1 cellular context compared by ENCODE assay signal in the genomic region with DNA sequence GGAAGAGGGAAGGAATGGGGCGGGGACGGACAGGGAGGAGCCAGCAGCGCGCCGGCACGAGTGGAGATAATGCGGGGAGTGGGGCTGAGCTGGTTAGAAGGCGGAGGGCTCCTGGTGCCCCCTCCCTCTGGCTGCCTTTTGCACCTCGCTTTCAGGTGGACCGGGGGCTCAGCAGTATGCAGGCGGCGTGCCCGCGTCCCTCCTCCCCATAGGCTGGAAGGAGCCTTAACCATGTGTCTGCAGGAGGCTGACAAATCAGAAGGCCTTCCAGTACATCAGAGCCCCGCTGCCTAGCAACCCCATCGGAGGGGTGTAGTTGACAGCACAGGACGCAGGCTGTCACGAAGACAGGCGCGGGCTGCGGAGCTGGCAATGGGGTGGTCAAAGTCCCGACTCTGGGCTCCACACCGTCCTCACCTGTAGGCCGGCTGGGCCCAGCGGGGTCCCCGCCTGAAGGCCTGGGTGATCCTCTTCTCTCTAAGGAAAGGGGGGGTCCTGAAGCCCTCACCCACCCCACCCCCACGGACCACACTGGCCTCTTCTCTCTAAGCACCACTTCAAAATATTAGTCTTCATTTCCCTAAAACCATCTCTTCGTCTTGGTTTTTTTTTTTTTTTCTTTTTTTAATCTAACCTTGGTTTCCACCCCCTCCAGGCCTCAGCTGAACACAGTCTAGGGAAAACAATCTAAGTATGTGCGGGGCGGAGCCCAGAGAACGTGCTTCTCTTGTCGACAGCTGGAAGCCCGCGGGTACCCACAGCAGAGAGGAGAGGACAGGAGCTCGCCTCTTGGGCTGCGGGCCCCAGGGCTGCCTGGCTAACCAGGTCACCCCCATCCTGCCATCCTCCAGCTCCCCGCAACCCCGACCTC.
TF ChIP-seq lines count a peak whose summit lies in the region.

No MANE protein-coding gene starts in this region.

TF ChIP-seq in K562, 482 proteins besides CTCF, POLR2A, EP300 and RAD21 (continued from another document and continues in another):
- peak; percentile 23 to 31; a peak in 2 of 4 replicates for TF ChIP-seq NRF1 (conservative IDR thresholded peaks at IDR 0.05 in 1 of 2, IDR thresholded peaks at IDR 0.05 in 1 of 2)
- TF ChIP-seq, protein P1, sequence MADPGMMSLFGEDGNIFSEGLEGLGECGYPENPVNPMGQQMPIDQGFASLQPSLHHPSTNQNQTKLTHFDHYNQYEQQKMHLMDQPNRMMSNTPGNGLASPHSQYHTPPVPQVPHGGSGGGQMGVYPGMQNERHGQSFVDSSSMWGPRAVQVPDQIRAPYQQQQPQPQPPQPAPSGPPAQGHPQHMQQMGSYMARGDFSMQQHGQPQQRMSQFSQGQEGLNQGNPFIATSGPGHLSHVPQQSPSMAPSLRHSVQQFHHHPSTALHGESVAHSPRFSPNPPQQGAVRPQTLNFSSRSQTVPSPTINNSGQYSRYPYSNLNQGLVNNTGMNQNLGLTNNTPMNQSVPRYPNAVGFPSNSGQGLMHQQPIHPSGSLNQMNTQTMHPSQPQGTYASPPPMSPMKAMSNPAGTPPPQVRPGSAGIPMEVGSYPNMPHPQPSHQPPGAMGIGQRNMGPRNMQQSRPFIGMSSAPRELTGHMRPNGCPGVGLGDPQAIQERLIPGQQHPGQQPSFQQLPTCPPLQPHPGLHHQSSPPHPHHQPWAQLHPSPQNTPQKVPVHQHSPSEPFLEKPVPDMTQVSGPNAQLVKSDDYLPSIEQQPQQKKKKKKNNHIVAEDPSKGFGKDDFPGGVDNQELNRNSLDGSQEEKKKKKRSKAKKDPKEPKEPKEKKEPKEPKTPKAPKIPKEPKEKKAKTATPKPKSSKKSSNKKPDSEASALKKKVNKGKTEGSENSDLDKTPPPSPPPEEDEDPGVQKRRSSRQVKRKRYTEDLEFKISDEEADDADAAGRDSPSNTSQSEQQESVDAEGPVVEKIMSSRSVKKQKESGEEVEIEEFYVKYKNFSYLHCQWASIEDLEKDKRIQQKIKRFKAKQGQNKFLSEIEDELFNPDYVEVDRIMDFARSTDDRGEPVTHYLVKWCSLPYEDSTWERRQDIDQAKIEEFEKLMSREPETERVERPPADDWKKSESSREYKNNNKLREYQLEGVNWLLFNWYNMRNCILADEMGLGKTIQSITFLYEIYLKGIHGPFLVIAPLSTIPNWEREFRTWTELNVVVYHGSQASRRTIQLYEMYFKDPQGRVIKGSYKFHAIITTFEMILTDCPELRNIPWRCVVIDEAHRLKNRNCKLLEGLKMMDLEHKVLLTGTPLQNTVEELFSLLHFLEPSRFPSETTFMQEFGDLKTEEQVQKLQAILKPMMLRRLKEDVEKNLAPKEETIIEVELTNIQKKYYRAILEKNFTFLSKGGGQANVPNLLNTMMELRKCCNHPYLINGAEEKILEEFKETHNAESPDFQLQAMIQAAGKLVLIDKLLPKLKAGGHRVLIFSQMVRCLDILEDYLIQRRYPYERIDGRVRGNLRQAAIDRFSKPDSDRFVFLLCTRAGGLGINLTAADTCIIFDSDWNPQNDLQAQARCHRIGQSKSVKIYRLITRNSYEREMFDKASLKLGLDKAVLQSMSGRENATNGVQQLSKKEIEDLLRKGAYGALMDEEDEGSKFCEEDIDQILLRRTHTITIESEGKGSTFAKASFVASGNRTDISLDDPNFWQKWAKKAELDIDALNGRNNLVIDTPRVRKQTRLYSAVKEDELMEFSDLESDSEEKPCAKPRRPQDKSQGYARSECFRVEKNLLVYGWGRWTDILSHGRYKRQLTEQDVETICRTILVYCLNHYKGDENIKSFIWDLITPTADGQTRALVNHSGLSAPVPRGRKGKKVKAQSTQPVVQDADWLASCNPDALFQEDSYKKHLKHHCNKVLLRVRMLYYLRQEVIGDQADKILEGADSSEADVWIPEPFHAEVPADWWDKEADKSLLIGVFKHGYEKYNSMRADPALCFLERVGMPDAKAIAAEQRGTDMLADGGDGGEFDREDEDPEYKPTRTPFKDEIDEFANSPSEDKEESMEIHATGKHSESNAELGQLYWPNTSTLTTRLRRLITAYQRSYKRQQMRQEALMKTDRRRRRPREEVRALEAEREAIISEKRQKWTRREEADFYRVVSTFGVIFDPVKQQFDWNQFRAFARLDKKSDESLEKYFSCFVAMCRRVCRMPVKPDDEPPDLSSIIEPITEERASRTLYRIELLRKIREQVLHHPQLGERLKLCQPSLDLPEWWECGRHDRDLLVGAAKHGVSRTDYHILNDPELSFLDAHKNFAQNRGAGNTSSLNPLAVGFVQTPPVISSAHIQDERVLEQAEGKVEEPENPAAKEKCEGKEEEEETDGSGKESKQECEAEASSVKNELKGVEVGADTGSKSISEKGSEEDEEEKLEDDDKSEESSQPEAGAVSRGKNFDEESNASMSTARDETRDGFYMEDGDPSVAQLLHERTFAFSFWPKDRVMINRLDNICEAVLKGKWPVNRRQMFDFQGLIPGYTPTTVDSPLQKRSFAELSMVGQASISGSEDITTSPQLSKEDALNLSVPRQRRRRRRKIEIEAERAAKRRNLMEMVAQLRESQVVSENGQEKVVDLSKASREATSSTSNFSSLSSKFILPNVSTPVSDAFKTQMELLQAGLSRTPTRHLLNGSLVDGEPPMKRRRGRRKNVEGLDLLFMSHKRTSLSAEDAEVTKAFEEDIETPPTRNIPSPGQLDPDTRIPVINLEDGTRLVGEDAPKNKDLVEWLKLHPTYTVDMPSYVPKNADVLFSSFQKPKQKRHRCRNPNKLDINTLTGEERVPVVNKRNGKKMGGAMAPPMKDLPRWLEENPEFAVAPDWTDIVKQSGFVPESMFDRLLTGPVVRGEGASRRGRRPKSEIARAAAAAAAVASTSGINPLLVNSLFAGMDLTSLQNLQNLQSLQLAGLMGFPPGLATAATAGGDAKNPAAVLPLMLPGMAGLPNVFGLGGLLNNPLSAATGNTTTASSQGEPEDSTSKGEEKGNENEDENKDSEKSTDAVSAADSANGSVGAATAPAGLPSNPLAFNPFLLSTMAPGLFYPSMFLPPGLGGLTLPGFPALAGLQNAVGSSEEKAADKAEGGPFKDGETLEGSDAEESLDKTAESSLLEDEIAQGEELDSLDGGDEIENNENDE (IDR thresholded peaks at IDR 0.05; ENCODE audit: low read depth, low read length) = no peak
- TF ChIP-seq L3MBTL2 (IDR thresholded peaks at IDR 0.05) = 0 out of 2 replicates have a peak, but pooled peaks have one; percentile 23
- TF ChIP-seq, protein P2, sequence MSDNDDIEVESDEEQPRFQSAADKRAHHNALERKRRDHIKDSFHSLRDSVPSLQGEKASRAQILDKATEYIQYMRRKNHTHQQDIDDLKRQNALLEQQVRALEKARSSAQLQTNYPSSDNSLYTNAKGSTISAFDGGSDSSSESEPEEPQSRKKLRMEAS (CRISPR knock-in tag; IDR thresholded peaks at IDR 0.05) = 0 out of 2 replicates have a peak, but pooled peaks have one; percentile 34
- TF ChIP-seq, protein P3, sequence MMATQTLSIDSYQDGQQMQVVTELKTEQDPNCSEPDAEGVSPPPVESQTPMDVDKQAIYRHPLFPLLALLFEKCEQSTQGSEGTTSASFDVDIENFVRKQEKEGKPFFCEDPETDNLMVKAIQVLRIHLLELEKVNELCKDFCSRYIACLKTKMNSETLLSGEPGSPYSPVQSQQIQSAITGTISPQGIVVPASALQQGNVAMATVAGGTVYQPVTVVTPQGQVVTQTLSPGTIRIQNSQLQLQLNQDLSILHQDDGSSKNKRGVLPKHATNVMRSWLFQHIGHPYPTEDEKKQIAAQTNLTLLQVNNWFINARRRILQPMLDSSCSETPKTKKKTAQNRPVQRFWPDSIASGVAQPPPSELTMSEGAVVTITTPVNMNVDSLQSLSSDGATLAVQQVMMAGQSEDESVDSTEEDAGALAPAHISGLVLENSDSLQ (IDR thresholded peaks at IDR 0.05) = peak; percentile 82
- no peak for TF ChIP-seq ZBTB17 (CRISPR knock-in tag; IDR thresholded peaks at IDR 0.05)
- no peak for TF ChIP-seq FOXA1 (IDR thresholded peaks at IDR 0.05; ENCODE audit: borderline replicate concordance)
- no peak for TF ChIP-seq RFX7 (CRISPR knock-in tag; IDR thresholded peaks at IDR 0.05)
- no peak for TF ChIP-seq SIN3B (IDR thresholded peaks at IDR 0.05; ENCODE audit: low read depth)
- TF ChIP-seq, protein P4, sequence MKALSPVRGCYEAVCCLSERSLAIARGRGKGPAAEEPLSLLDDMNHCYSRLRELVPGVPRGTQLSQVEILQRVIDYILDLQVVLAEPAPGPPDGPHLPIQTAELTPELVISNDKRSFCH (CRISPR knock-in tag; IDR thresholded peaks at IDR 0.05) = no peak
- TF ChIP-seq, protein P4 (tag; IDR thresholded peaks at IDR 0.05) = 0 out of 2 replicates have a peak, but pooled peaks have one; percentile 37
- TF ChIP-seq BHLHE40 (IDR thresholded peaks at IDR 0.05; ENCODE audit: low read length) = peak; percentile 67
- no peak for TF ChIP-seq SRSF9 (IDR thresholded peaks at IDR 0.05; ENCODE audit: borderline replicate concordance, low read depth, low read length)
- no peak for TF ChIP-seq ZNF212 (CRISPR knock-in tag; IDR thresholded peaks at IDR 0.05)
- TF ChIP-seq ZFP36 (IDR thresholded peaks at IDR 0.05; ENCODE audit: low read depth, low read length, partially characterized antibody) = no peak
- TF ChIP-seq ETV1 (tag; conservative IDR thresholded peaks at IDR 0.05; ENCODE audit: low read depth) = no peak
- TF ChIP-seq, protein P5, sequence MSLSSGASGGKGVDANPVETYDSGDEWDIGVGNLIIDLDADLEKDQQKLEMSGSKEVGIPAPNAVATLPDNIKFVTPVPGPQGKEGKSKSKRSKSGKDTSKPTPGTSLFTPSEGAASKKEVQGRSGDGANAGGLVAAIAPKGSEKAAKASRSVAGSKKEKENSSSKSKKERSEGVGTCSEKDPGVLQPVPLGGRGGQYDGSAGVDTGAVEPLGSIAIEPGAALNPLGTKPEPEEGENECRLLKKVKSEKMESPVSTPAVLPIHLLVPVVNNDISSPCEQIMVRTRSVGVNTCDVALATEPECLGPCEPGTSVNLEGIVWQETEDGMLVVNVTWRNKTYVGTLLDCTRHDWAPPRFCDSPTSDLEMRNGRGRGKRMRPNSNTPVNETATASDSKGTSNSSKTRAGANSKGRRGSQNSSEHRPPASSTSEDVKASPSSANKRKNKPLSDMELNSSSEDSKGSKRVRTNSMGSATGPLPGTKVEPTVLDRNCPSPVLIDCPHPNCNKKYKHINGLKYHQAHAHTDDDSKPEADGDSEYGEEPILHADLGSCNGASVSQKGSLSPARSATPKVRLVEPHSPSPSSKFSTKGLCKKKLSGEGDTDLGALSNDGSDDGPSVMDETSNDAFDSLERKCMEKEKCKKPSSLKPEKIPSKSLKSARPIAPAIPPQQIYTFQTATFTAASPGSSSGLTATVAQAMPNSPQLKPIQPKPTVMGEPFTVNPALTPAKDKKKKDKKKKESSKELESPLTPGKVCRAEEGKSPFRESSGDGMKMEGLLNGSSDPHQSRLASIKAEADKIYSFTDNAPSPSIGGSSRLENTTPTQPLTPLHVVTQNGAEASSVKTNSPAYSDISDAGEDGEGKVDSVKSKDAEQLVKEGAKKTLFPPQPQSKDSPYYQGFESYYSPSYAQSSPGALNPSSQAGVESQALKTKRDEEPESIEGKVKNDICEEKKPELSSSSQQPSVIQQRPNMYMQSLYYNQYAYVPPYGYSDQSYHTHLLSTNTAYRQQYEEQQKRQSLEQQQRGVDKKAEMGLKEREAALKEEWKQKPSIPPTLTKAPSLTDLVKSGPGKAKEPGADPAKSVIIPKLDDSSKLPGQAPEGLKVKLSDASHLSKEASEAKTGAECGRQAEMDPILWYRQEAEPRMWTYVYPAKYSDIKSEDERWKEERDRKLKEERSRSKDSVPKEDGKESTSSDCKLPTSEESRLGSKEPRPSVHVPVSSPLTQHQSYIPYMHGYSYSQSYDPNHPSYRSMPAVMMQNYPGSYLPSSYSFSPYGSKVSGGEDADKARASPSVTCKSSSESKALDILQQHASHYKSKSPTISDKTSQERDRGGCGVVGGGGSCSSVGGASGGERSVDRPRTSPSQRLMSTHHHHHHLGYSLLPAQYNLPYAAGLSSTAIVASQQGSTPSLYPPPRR (CRISPR knock-in tag; IDR thresholded peaks at IDR 0.05; ENCODE audit: borderline replicate concordance) = no peak
- TF ChIP-seq MYNN (IDR thresholded peaks at IDR 0.05) = peak; percentile 99
- TF ChIP-seq MYNN (CRISPR knock-in tag; IDR thresholded peaks at IDR 0.05) = peak; percentile 78
- TF ChIP-seq ARHGAP35 (IDR thresholded peaks at IDR 0.05; ENCODE audit: partially characterized antibody) = no peak
- TF ChIP-seq ZNF696 (CRISPR knock-in tag; conservative IDR thresholded peaks at IDR 0.05) = no peak
- peak; percentile 40 for TF ChIP-seq MEIS2 (IDR thresholded peaks at IDR 0.05; ENCODE audit: partially characterized antibody)
- TF ChIP-seq, protein P6, sequence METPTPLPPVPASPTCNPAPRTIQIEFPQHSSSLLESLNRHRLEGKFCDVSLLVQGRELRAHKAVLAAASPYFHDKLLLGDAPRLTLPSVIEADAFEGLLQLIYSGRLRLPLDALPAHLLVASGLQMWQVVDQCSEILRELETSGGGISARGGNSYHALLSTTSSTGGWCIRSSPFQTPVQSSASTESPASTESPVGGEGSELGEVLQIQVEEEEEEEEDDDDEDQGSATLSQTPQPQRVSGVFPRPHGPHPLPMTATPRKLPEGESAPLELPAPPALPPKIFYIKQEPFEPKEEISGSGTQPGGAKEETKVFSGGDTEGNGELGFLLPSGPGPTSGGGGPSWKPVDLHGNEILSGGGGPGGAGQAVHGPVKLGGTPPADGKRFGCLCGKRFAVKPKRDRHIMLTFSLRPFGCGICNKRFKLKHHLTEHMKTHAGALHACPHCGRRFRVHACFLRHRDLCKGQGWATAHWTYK (CRISPR knock-in tag; IDR thresholded peaks at IDR 0.05) = no peak
- no peak for TF ChIP-seq MBD2 (IDR thresholded peaks at IDR 0.05; ENCODE audit: borderline replicate concordance, low read depth)
- TF ChIP-seq ZNF444 (CRISPR knock-in tag; IDR thresholded peaks at IDR 0.05) = no peak
- no peak for TF ChIP-seq MXI1 (IDR thresholded peaks at IDR 0.05; ENCODE audit: low read depth, low read length)
- TF ChIP-seq RFX1 (IDR thresholded peaks at IDR 0.05) = peak; percentile 89
- no peak for TF ChIP-seq HDGF (IDR thresholded peaks at IDR 0.05)
- TF ChIP-seq, protein P7, sequence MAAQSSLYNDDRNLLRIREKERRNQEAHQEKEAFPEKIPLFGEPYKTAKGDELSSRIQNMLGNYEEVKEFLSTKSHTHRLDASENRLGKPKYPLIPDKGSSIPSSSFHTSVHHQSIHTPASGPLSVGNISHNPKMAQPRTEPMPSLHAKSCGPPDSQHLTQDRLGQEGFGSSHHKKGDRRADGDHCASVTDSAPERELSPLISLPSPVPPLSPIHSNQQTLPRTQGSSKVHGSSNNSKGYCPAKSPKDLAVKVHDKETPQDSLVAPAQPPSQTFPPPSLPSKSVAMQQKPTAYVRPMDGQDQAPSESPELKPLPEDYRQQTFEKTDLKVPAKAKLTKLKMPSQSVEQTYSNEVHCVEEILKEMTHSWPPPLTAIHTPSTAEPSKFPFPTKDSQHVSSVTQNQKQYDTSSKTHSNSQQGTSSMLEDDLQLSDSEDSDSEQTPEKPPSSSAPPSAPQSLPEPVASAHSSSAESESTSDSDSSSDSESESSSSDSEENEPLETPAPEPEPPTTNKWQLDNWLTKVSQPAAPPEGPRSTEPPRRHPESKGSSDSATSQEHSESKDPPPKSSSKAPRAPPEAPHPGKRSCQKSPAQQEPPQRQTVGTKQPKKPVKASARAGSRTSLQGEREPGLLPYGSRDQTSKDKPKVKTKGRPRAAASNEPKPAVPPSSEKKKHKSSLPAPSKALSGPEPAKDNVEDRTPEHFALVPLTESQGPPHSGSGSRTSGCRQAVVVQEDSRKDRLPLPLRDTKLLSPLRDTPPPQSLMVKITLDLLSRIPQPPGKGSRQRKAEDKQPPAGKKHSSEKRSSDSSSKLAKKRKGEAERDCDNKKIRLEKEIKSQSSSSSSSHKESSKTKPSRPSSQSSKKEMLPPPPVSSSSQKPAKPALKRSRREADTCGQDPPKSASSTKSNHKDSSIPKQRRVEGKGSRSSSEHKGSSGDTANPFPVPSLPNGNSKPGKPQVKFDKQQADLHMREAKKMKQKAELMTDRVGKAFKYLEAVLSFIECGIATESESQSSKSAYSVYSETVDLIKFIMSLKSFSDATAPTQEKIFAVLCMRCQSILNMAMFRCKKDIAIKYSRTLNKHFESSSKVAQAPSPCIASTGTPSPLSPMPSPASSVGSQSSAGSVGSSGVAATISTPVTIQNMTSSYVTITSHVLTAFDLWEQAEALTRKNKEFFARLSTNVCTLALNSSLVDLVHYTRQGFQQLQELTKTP (IDR thresholded peaks at IDR 0.05; ENCODE audit: low read depth in 1 of 2, partially characterized antibody in 2 of 2) = no peak
